In genomic region chr10:103734731-103735130, GRCh38 we compare ENCODE assay signal across 19 cellular contexts.
A peak's percentile ranks its signal among the peaks of the same experiment; 100 is the strongest.
DNase-seq lines count a peak whose midpoint lies in the region; ATAC-seq and TF ChIP-seq lines count a peak whose summit lies in the region.
"Had no signal": no experiment of that assay in that cellular context is flagged by ENCODE, and none has a peak within 500 bp of the region (broad histone marks: within the 10 kb centered on the region; RNA-seq: fewer than 3 reads in every experiment).

No MANE protein-coding gene starts in this region.

- CTCF ChIA-PET in RWPE1 (lab: Yijun Ruan, JAX): interaction anchor here (0.5 kb wide), 1 partner anchor 57 kb away, joined by 3 read pairs; no protein-coding TSS in a partner anchor

- H3K36me3 ChIP-seq in esophagus squamous epithelium (peaks cover 0 to 16% (median 0%) of the 10 kb centered on the region in 3 donors), osteoblast (ENCODE audit: insufficient read depth, low read length) (no peaks in the 10 kb centered on the region), adrenal gland (replicated peaks in 1 of 2) (no peaks in the 10 kb centered on the region)
- H3K36me3 ChIP-seq: BE2C had no signal

- H3K4me3 ChIP-seq in AG10803 (ENCODE audit: low read length): no peak overlapping the region
- peak overlapping the region in 2 of 4 donors; percentile 31 to 35 for H3K4me3 ChIP-seq in esophagus squamous epithelium
- no peak overlapping the region for H3K4me3 ChIP-seq in osteoblast (ENCODE audit: insufficient read depth, low read length)
- H3K4me3 ChIP-seq in adrenal gland: no peak overlapping the region

- TF ChIP-seq CTCF in AG10803 (conservative IDR thresholded peaks at IDR 0.05; ENCODE audit: low read length) (no peak; the same call in 1 of the 2 replicates), RWPE1 (conservative IDR thresholded peaks at IDR 0.05; ENCODE audit: low read depth) (no peak), esophagus squamous epithelium (IDR thresholded peaks at IDR 0.05) (no peak), osteoblast (IDR thresholded peaks at IDR 0.05; ENCODE audit: extremely low read depth, low read depth, low read length) (no peak), adrenal gland (IDR thresholded peaks at IDR 0.05) (no peak)

- H3K27ac ChIP-seq in RWPE1 (peak overlapping the region; percentile 72), esophagus squamous epithelium (peak overlapping the region; percentile 87 to 90 (median 90)), osteoblast (ENCODE audit: low read depth, low read length) (no peak overlapping the region), adrenal gland (no peak overlapping the region)

- H3K79me2 ChIP-seq in osteoblast (ENCODE audit: insufficient read depth, low read length): no peaks in the 10 kb centered on the region

- peaks cover 8% of the 10 kb centered on the region for H4K20me1 ChIP-seq in osteoblast (ENCODE audit: insufficient read depth, low read length)

- intact Hi-C loops in esophagus squamous epithelium (cut with DNase I) (no loop called here), adrenal gland (cut with DNase I) (no loop called here)

- H3K9me3 ChIP-seq in esophagus squamous epithelium: no peaks in the 10 kb centered on the region
- no peaks in the 10 kb centered on the region for H3K9me3 ChIP-seq in osteoblast (ENCODE audit: low read depth, low read length)
- H3K9me3 ChIP-seq in adrenal gland (replicated peaks in 1 of 3): no peaks in the 10 kb centered on the region
- H3K9me3 ChIP-seq: BE2C had no signal

- no peak overlapping the region for H3K4me2 ChIP-seq in osteoblast (ENCODE audit: insufficient read depth, low read length)

- POLR2A ChIA-PET in RWPE1 (lab: Yijun Ruan, JAX; ENCODE audit: low non-redundant PET): no interaction called here

- ATAC-seq in GM21529 (IDR thresholded peaks at IDR 0.05; ENCODE audit: unreplicated experiment): no peak
- no peak for ATAC-seq in activated naive CD4-positive, alpha-beta T cell treated with anti-CD3 and anti-CD28 coated beads, Interleukin-2, amount 50 U/mL, for 72 hours
- ATAC-seq: Panc1 had no signal

- WGBS in esophagus squamous epithelium, 2 donors: 56 to 69% methylated on average over 2 to 4 of the region's 4 CpGs
- 87 to 93% (median 89%) methylated on average over 4 of the region's 4 CpGs for WGBS in adrenal gland, 4 donors

- no peaks in the 10 kb centered on the region for H3K9me3 Mint-ChIP-seq in activated naive CD4-positive, alpha-beta T cell treated with anti-CD3 and anti-CD28 coated beads, Interleukin-2, amount 50 U/mL, for 72 hours
- H3K9me3 Mint-ChIP-seq: H9, HFFc6 had no signal

- no peaks in the 10 kb centered on the region for H3K27me3 ChIP-seq in esophagus squamous epithelium
- no peaks in the 10 kb centered on the region for H3K27me3 ChIP-seq in osteoblast (ENCODE audit: insufficient read depth, low read length)
- no peaks in the 10 kb centered on the region for H3K27me3 ChIP-seq in adrenal gland
- H3K27me3 ChIP-seq: BE2C had no signal

- H3K4me1 ChIP-seq in esophagus squamous epithelium (peaks cover 27 to 97% (median 31%) of the 10 kb centered on the region in 3 donors), osteoblast (ENCODE audit: insufficient read depth, low read length) (peaks cover 17% of the 10 kb centered on the region), adrenal gland (replicated peaks in 1 of 2) (peaks cover 0 to 5% of the 10 kb centered on the region in 2 donors)

- H2AFZ ChIP-seq in osteoblast (ENCODE audit: low read length): no peak overlapping the region

- no peak for TF ChIP-seq POLR2A in esophagus squamous epithelium (IDR thresholded peaks at IDR 0.05)
- TF ChIP-seq POLR2A in adrenal gland (IDR thresholded peaks at IDR 0.05): no peak

- H3K36me3 Mint-ChIP-seq in activated naive CD4-positive, alpha-beta T cell treated with anti-CD3 and anti-CD28 coated beads, Interleukin-2, amount 50 U/mL, for 72 hours: no peaks in the 10 kb centered on the region

- H3K27ac Mint-ChIP-seq in activated naive CD4-positive, alpha-beta T cell treated with anti-CD3 and anti-CD28 coated beads, Interleukin-2, amount 50 U/mL, for 72 hours: no peak overlapping the region
- H3K27ac Mint-ChIP-seq: H9, HFFc6 had no signal

- DNase-seq in AG10803 (ENCODE audit: low read depth) (peak; percentile 59), RWPE1 (ENCODE audit: low spot score) (no peak), esophagus squamous epithelium (lab: John Stamatoyannopoulos, UW) (no peak), osteoblast (ENCODE audit: insufficient read length, low spot score, missing footprints) (peak; percentile 32), adrenal gland (no peak), SIG-M5 (lab: John Stamatoyannopoulos, UW) (no peak)
- DNase-seq in activated naive CD4-positive, alpha-beta T cell treated with anti-CD3 and anti-CD28 coated beads, Interleukin-2, amount 50 U/mL, for 72 hours (ENCODE audit: low spot score in 2 of 2): no peak
- DNase-seq: BE2C, H9, HFFc6, KBM-7, NCI-H1092, NCI-H1436 treated with DMSO at 0.1 percent for 48 hours, NCI-H2029, NCI-H226, NCI-H510A treated with DMSO at 0.1 percent for 48 hours, NCI-H748 treated with DMSO at 0.1 percent for 48 hours had no signal

Comparison
In these comparisons a context has a peak if more than half of its experiments do, and no peak if none do; other contexts are left out.
1. DNase-seq: peak in AG10803 (single experiment) and osteoblast (single experiment); none in RWPE1 (single experiment), esophagus squamous epithelium (single experiment), adrenal gland (0 of 7), SIG-M5 (single experiment) and activated naive CD4-positive, alpha-beta T cell treated with anti-CD3 and anti-CD28 coated beads, Interleukin-2, amount 50 U/mL, for 72 hours (0 of 2).
2. H3K27ac ChIP-seq: peak in RWPE1 (single experiment) and esophagus squamous epithelium (4 of 4); none in osteoblast (single experiment) and adrenal gland (0 of 5).